In the genomic region with DNA sequence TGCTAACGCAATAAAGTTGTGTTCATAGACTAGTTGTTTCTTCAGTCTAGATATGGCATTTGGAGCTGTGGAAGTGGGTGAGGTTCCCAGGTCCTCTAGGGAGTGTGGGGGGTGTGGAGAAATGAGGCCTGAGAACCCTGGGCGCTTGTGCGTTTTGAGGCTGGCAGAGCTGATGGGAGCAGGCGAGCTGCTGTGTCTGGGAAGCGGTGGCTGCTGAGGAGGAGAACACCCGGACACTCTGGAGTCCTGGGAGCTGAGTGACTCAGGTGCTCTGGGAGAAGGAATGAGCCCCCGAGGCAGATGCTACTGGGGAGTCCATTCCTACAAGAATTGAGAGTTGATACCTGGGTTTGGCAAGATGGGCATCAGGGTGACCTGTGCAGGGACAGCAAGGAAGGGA, we compare ENCODE assay signal across 18 cellular contexts.
"Had no signal": no experiment of that assay in that cellular context is flagged by ENCODE, and none has a peak within 500 bp of the region (broad histone marks: within the 10 kb centered on the region; RNA-seq: fewer than 3 reads in every experiment).

No MANE protein-coding gene starts in this region.

- H3K9ac ChIP-seq: neural progenitor cell had no signal

- H3K27me3 ChIP-seq: foreskin keratinocyte, hepatocyte, neural progenitor cell, ovary, tibial artery had no signal

- H3K27ac Mint-ChIP-seq: dendritic cell treated with granulocyte-macrophage colony-stimulating factor and Interleukin-4, amounts not matched to agents 40 ng/mL and 50 ng/mL, for 4 days; neural progenitor cell had no signal

- ATAC-seq: foreskin keratinocyte; left colon; naive thymus-derived CD8-positive, alpha-beta T cell; right cardiac atrium had no signal

- H3K27ac ChIP-seq: foreskin keratinocyte, hepatocyte, neural progenitor cell, ovary, tibial artery had no signal

- H3K36me3 ChIP-seq: neural progenitor cell, ovary had no signal

- H3K9me3 ChIP-seq: ovary, tibial artery had no signal

- H3K27me3 Mint-ChIP-seq: dendritic cell treated with granulocyte-macrophage colony-stimulating factor and Interleukin-4, amounts not matched to agents 40 ng/mL and 50 ng/mL, for 4 days; naive thymus-derived CD8-positive, alpha-beta T cell had no signal

- H3K9me3 Mint-ChIP-seq: dendritic cell treated with granulocyte-macrophage colony-stimulating factor and Interleukin-4, amounts not matched to agents 40 ng/mL and 50 ng/mL, for 4 days; naive thymus-derived CD8-positive, alpha-beta T cell; neural progenitor cell had no signal

- H3K4me2 ChIP-seq: hepatocyte, neural progenitor cell had no signal

- H3K4me3 Mint-ChIP-seq: dendritic cell treated with granulocyte-macrophage colony-stimulating factor and Interleukin-4, amounts not matched to agents 40 ng/mL and 50 ng/mL, for 4 days; naive thymus-derived CD8-positive, alpha-beta T cell; neural progenitor cell had no signal

- H3K4me1 ChIP-seq: foreskin keratinocyte, neural progenitor cell had no signal

- H3K79me2 ChIP-seq: hepatocyte had no signal

- DNase-seq: cerebellar nuclear complex; erythroblast; foreskin keratinocyte; left colon; mesendoderm; naive thymus-derived CD8-positive, alpha-beta T cell; nucleus accumbens; ovary; right cardiac atrium; small intestine; stimulated activated CD4-positive, alpha-beta T cell treated with anti-CD3 and anti-CD28 coated beads, Interleukin-12 subunit alpha, Interleukin-12 subunit beta, amount 100 ng/mL, for 4 hours; stimulated activated naive CD4-positive, alpha-beta T cell; tibial artery had no signal

- FAIRE-seq: colon, endothelial cell of umbilical vein, small intestine had no signal

- H3K4me3 ChIP-seq: hepatocyte, neural progenitor cell, ovary, tibial artery had no signal

- H2AFZ ChIP-seq: hepatocyte, neural progenitor cell had no signal
